8 cellular contexts compared by ENCODE assay signal in the genomic region with DNA sequence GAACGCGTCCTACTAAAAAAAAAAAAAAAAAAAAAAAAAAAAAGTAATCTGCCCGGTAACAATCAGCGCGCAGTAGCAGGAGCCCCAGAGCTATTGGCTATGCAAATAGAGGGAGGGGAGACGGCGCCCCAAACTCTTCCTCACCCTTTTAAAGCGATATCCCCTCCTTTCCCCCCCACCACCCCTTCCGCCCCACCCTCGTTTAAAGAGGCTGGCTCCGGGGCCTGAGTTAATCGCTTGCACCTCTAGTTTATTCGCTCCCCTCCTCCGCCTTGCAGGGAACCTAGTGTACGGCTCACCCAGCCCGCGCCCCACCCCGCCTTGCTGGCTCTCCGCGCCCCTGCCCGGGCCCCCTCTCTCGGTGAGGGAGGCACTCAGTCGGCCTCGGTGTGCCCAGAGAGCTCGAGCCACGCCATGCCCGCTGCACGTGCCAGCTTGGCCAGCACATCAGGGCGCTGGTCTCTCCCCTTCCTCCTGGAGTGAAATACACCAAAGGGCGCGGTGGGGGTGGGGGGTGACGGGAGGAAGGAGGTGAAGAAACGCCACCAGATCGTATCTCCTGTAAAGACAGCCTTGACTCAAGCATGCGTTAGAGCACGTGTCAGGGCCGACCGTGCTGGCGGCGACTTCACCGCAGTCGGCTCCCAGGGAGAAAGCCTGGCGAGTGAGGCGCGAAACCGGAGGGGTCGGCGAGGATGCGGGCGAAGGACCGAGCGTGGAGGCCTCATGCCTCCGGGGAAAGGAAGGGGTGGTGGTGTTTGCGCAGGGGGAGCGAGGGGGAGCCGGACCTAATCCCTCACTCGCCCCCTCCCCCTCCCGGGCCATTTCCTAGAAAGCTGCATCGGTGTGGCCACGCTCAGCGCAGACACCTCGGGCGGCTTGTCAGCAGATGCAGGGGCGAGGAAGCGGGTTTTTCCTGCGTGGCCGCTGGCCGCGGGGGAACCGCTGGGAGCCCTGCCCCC. TPM values are rescaled to one million over a fixed set of nuclear protein-coding genes. Genes with fewer than 3 reads are reported as not detected.
DNase-seq lines count a peak whose midpoint lies in the region; ATAC-seq and TF ChIP-seq lines count a peak whose summit lies in the region.

No MANE protein-coding gene starts in this region.

- peak overlapping the region; percentile 96 for H3K4me2 ChIP-seq in Loucy (ENCODE audit: low read depth, low read length, poor library complexity, severe bottlenecking)

- peak overlapping the region; percentile 89 for H2AFZ ChIP-seq in Loucy (ENCODE audit: low read length)

- H3K27ac Mint-ChIP-seq in mesothelial cell of epicardium: peak overlapping the region; percentile 97

- peaks cover 6% of the 10 kb centered on the region for H3K36me3 Mint-ChIP-seq in mesothelial cell of epicardium

- H3K27me3 ChIP-seq in Loucy (ENCODE audit: insufficient read depth, low read length, poor library complexity, severe bottlenecking): peaks cover 65% of the 10 kb centered on the region

- no peaks in the 10 kb centered on the region for H3K79me2 ChIP-seq in Loucy (ENCODE audit: insufficient read depth, low read length)

- no peaks in the 10 kb centered on the region for H3K36me3 ChIP-seq in Loucy (ENCODE audit: insufficient read depth, low read length)

- H3K4me3 ChIP-seq in Loucy (ENCODE audit: low read length, poor library complexity, severe bottlenecking): peak overlapping the region; percentile 83

- peak; percentile 52 for ATAC-seq in GM21576 (IDR thresholded peaks at IDR 0.05; ENCODE audit: unreplicated experiment)

- H3K9me3 Mint-ChIP-seq in mesothelial cell of epicardium: no peaks in the 10 kb centered on the region

- H3K4me1 Mint-ChIP-seq in mesothelial cell of epicardium: peaks cover 41% of the 10 kb centered on the region

- peaks cover 37% of the 10 kb centered on the region for H3K4me1 ChIP-seq in Loucy (ENCODE audit: insufficient read depth, low read length, poor library complexity, severe bottlenecking)

- H3F3A ChIP-seq in Loucy (ENCODE audit: low read depth): no peaks in the 10 kb centered on the region

- peaks cover 20% of the 10 kb centered on the region for H3K27me3 Mint-ChIP-seq in mesothelial cell of epicardium (ENCODE audit: low read depth)

- no peaks in the 10 kb centered on the region for H3K9me3 ChIP-seq in Loucy (ENCODE audit: insufficient read depth, low read depth, low read length)

- H3K9me2 ChIP-seq in Loucy (replicated peaks; ENCODE audit: low read depth, low read length): no peaks in the 10 kb centered on the region

- H3K9ac ChIP-seq in Loucy (ENCODE audit: low read depth, low read length, poor library complexity, severe bottlenecking): peak overlapping the region; percentile 84

- H3K4me3 Mint-ChIP-seq in mesothelial cell of epicardium: peak overlapping the region; percentile 91

- H4K20me1 ChIP-seq in Loucy (ENCODE audit: insufficient read depth, low read length, poor library complexity, severe bottlenecking): no peaks in the 10 kb centered on the region

- DNase-seq in DMS53 treated with DMSO at 0.1 percent for 48 hours (lab: John Stamatoyannopoulos, UW; ENCODE audit: unreplicated experiment): peak; percentile 100
- DNase-seq in activated CD8-positive, alpha-beta memory T cell treated with anti-CD3 and anti-CD28 coated beads for 1 hour (ENCODE audit: extremely low read depth in 1 of 2, low read depth in 1 of 2): peak; percentile 69 to 70
- DNase-seq in effector CD8-positive, alpha-beta T cell (lab: John Stamatoyannopoulos, UW): peak; percentile 81
- DNase-seq in mesothelial cell of epicardium (ENCODE audit: low spot score in 2 of 2, unreplicated experiment in 2 of 2): peak in 1 of 2 experiments; percentile 87
- DNase-seq in stimulated activated CD8-positive, alpha-beta memory T cell treated with anti-CD3 and anti-CD28 coated beads, Interleukin-15, amount 100 ng/mL, for 1 hour (ENCODE audit: low read depth): peak; percentile 69
- DNase-seq in NCI-H345 (lab: John Stamatoyannopoulos, UW): no peak

- TF ChIP-seq CTCF in Loucy (conservative IDR thresholded peaks at IDR 0.05; ENCODE audit: low read length) (no peak), mesothelial cell of epicardium (IDR thresholded peaks at IDR 0.05; ENCODE audit: unreplicated experiment) (no peak)

RNA-seq across cellular contexts. Expression of a gene that starts 1.3 kb away (rescaled TPM):
- 393 to 412 TPM (median 404 TPM) in 3 replicates for total RNA-seq in mesothelial cell of epicardium

RNA-seq across cellular contexts. Expression of a gene that starts 48.7 kb away (rescaled TPM):
- total RNA-seq in mesothelial cell of epicardium: 16.7 to 22.1 TPM (median 21.0 TPM) in 3 replicates
